Comparison of ENCODE assay signal across 22 cellular contexts in genomic region chr11:44852952-44853351, GRCh38.
DNase-seq lines count a peak whose midpoint lies in the region; ATAC-seq, FAIRE-seq and TF ChIP-seq lines count a peak whose summit lies in the region.
"Had no signal": no experiment of that assay in that cellular context is flagged by ENCODE, and none has a peak within 500 bp of the region (broad histone marks: within the 10 kb centered on the region; RNA-seq: fewer than 3 reads in every experiment).

No MANE protein-coding gene starts in this region.

- no peaks in the 10 kb centered on the region for H3K9me3 Mint-ChIP-seq in stimulated activated naive CD8-positive, alpha-beta T cell treated with anti-CD3 and anti-CD28 coated beads, Interleukin-15, amount 100 ng/mL, for 72 hours
- H3K9me3 Mint-ChIP-seq: CD4-positive, alpha-beta memory T cell; HFFc6 had no signal

- no peak for DNase-seq in right atrium auricular region (ENCODE audit: low spot score)
- no peak for DNase-seq in left ventricle myocardium inferior
- no peak for DNase-seq in K562 (ENCODE audit: extremely low read depth in 1 of 4, low spot score in 3 of 4)
- peak; percentile 24 for DNase-seq in islet precursor cell
- DNase-seq in SIG-M5 (lab: John Stamatoyannopoulos, UW) = no peak
- no peak for DNase-seq in stimulated activated naive CD8-positive, alpha-beta T cell treated with anti-CD3 and anti-CD28 coated beads, Interleukin-15, amount 100 ng/mL, for 72 hours
- no peak for DNase-seq in NCI-H2196 treated with DMSO at 0.1 percent for 48 hours (lab: John Stamatoyannopoulos, UW; ENCODE audit: unreplicated experiment)
- DNase-seq: 8988T; ACHN; CD4-positive, alpha-beta memory T cell; DMS153; DND-41; GDM1; GOT3; HFFc6 had no signal

- no peak for TF ChIP-seq EP300 in K562 (IDR thresholded peaks at IDR 0.05; ENCODE audit: low read length)

- H3K27me3 Mint-ChIP-seq in stimulated activated naive CD8-positive, alpha-beta T cell treated with anti-CD3 and anti-CD28 coated beads, Interleukin-15, amount 100 ng/mL, for 72 hours = peaks cover 20% of the 10 kb centered on the region
- H3K27me3 Mint-ChIP-seq: CD4-positive, alpha-beta memory T cell had no signal

- intact Hi-C loops in left ventricle myocardium inferior (cut with micrococcal nuclease) = no loop called here
- intact Hi-C loops in K562 (cut with micrococcal nuclease) = no loop called here

- H3K4me3 Mint-ChIP-seq in stimulated activated naive CD8-positive, alpha-beta T cell treated with anti-CD3 and anti-CD28 coated beads, Interleukin-15, amount 100 ng/mL, for 72 hours = no peak overlapping the region
- H3K4me3 Mint-ChIP-seq: HFFc6 had no signal

- no peak overlapping the region for H3K9ac ChIP-seq in K562 (ENCODE audit: insufficient read depth in 1 of 2, low read depth in 2 of 2, low read length in 2 of 2)

- no peak for FAIRE-seq in K562 (lab: Jason Lieb, UNC)
- FAIRE-seq: D721Med, GM12892, HepG2, HTR-8/SVneo had no signal

- no peak overlapping the region for H3K27ac Mint-ChIP-seq in stimulated activated naive CD8-positive, alpha-beta T cell treated with anti-CD3 and anti-CD28 coated beads, Interleukin-15, amount 100 ng/mL, for 72 hours
- H3K27ac Mint-ChIP-seq: HFFc6 had no signal

- TF ChIP-seq POLR2A in K562 (conservative IDR thresholded peaks at IDR 0.05) = no peak

- no peak for TF ChIP-seq RAD21 in K562 (CRISPR knock-in tag; conservative IDR thresholded peaks at IDR 0.05 in 1 of 2, IDR thresholded peaks at IDR 0.05 in 1 of 2)

- no peaks in the 10 kb centered on the region for H3K9me1 ChIP-seq in K562 (ENCODE audit: control insufficient read depth, insufficient read depth, low read length)

- peaks cover 4% of the 10 kb centered on the region; the same call in 1 of the 2 replicates for H4K20me1 ChIP-seq in K562 (replicated peaks; ENCODE audit: control insufficient read depth, insufficient read depth, low read length)

- POLR2A ChIA-PET in K562 (lab: Yijun Ruan, JAX) = interaction anchor here (1.0 kb wide), 1 partner anchor 9 kb away, joined by 4 read pairs; no protein-coding TSS in a partner anchor

- peaks cover 14% of the 10 kb centered on the region for H3K4me1 Mint-ChIP-seq in stimulated activated naive CD8-positive, alpha-beta T cell treated with anti-CD3 and anti-CD28 coated beads, Interleukin-15, amount 100 ng/mL, for 72 hours

- H3K9me3 ChIP-seq in right atrium auricular region (no peaks in the 10 kb centered on the region), left ventricle myocardium inferior (replicated peaks) (no peaks in the 10 kb centered on the region), K562 (replicated peaks; ENCODE audit: control insufficient read depth, insufficient read depth, low read depth, low read length) (no peaks in the 10 kb centered on the region)
- H3K9me3 ChIP-seq: HAP-1 had no signal

- 1% methylated on average over 5 of the region's 5 CpGs for WGBS in K562 (ENCODE audit: insufficient coverage, low coverage, missing lambda C conversion rate)

- in situ Hi-C loops in K562 (cut with MboI) = no loop called here

- H3K27me3 ChIP-seq in right atrium auricular region = no peaks in the 10 kb centered on the region
- no peaks in the 10 kb centered on the region for H3K27me3 ChIP-seq in left ventricle myocardium inferior (ENCODE audit: low read depth)
- peaks cover 6 to 40% of the 10 kb centered on the region in 2 experiments; a peak in 3 of 5 replicates for H3K27me3 ChIP-seq in K562 (ENCODE audit: control insufficient read depth in 2 of 2, insufficient read depth in 2 of 2, low read length in 2 of 2)

- H3K79me2 ChIP-seq in K562 (ENCODE audit: control insufficient read depth, insufficient read depth, low read length) = no peaks in the 10 kb centered on the region

- H3K4me2 ChIP-seq in K562 (ENCODE audit: insufficient read depth, low read length) = no peak overlapping the region

- no TSS peak for BruUV-seq in K562 (replicated peaks; lab: Mats Ljungman, UMichigan)

- H3K27ac ChIP-seq in right atrium auricular region = peak overlapping the region; percentile 88 to 98
- H3K27ac ChIP-seq in left ventricle myocardium inferior (replicated peaks) = no peak overlapping the region
- H3K27ac ChIP-seq in K562 (ENCODE audit: extremely low read depth, low read depth, low read length) = no peak overlapping the region
- H3K27ac ChIP-seq: C4-2B had no signal

- no peak overlapping the region for H2AFZ ChIP-seq in K562 (ENCODE audit: low read depth, low read length)

- no peak overlapping the region for H3K4me3 ChIP-seq in right atrium auricular region
- no peak overlapping the region for H3K4me3 ChIP-seq in left ventricle myocardium inferior
- no peak overlapping the region for H3K4me3 ChIP-seq in K562
- H3K4me3 ChIP-seq: HAP-1 had no signal

- H3K4me1 ChIP-seq in right atrium auricular region = peaks cover 0 to 46% of the 10 kb centered on the region in 2 donors
- peaks cover 80% of the 10 kb centered on the region for H3K4me1 ChIP-seq in left ventricle myocardium inferior
- no peaks in the 10 kb centered on the region for H3K4me1 ChIP-seq in K562 (replicated peaks in 1 of 2; ENCODE audit: control insufficient read depth in 2 of 2, insufficient read depth in 2 of 2, low read length in 2 of 2)
- H3K4me1 ChIP-seq: HAP-1 had no signal

- no peaks in the 10 kb centered on the region for H3K36me3 ChIP-seq in right atrium auricular region
- H3K36me3 ChIP-seq in left ventricle myocardium inferior = no peaks in the 10 kb centered on the region
- no peaks in the 10 kb centered on the region for H3K36me3 ChIP-seq in K562 (ENCODE audit: control insufficient read depth, insufficient read depth, low read length)
- H3K36me3 ChIP-seq: HAP-1 had no signal

- CTCF ChIA-PET in K562 (lab: Yijun Ruan, JAX; ENCODE audit: low intra/inter-chr PET ratio) = no interaction called here

- TF ChIP-seq CTCF in right atrium auricular region (IDR thresholded peaks at IDR 0.05) (no peak), left ventricle myocardium inferior (IDR thresholded peaks at IDR 0.05; ENCODE audit: borderline replicate concordance) (no peak), K562 (IDR thresholded peaks at IDR 0.05 in 2 of 3, conservative IDR thresholded peaks at IDR 0.05 in 1 of 3; ENCODE audit: insufficient read depth in 2 of 3, low read depth in 1 of 3, low read length in 3 of 3) (no peak)

- ATAC-seq in K562 (no peak), GM21529 (IDR thresholded peaks at IDR 0.05; ENCODE audit: unreplicated experiment) (no peak)
- no peak for ATAC-seq in stimulated activated naive CD8-positive, alpha-beta T cell treated with anti-CD3 and anti-CD28 coated beads, Interleukin-15, amount 100 ng/mL, for 72 hours
- ATAC-seq: HepG2 had no signal

Comparison
In these comparisons a context has a peak if more than half of its experiments do, and no peak if none do; other contexts are left out.
1. H3K27ac ChIP-seq: peak in right atrium auricular region (2 of 2); none in left ventricle myocardium inferior (single experiment) and K562 (single experiment).